In the genomic region with DNA sequence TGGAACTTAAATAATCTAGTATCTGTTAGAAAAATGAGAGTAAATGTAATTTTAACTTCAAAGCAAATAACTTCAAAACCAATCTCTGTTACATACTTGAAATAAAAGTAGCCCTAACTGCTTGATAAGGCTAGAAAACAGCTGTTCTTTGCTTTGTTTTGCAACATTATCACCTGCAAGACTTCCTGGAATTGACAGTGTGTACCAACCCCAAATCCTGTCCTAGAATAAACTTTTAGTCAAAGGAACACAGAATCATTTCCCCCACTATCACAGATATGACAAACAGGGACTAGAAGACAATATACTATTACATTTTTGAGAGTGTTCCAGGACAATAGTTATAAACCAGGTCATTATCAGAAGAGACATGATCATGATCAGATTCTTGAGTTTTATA, we compare ENCODE assay signal across 20 cellular contexts.
DNase-seq lines count a peak whose midpoint lies in the region; TF ChIP-seq lines count a peak whose summit lies in the region.
"Had no signal": no experiment of that assay in that cellular context is flagged by ENCODE, and none has a peak within 500 bp of the region (broad histone marks: within the 10 kb centered on the region; RNA-seq: fewer than 3 reads in every experiment).

No MANE protein-coding gene starts in this region.

- no peak overlapping the region for H3K4me3 Mint-ChIP-seq in activated naive CD4-positive, alpha-beta T cell treated with anti-CD3 and anti-CD28 coated beads, Interleukin-2, amount 10 ng/mL, durations not matched to agents 7 days and 5 days
- H3K4me3 Mint-ChIP-seq: GM23338; stimulated activated naive B cell treated with anti-CD40 and anti-IgM and Interleukin-4, amounts not matched to agents 10 μg/mL and 1 μg/mL and 100 μg/mL, for 72 hours had no signal

- H3K4me1 ChIP-seq in neutrophil (ENCODE audit: control insufficient read depth in 1 of 2, insufficient read depth in 1 of 2, low read depth in 1 of 2, low read length in 1 of 2) (peaks cover 5 to 12% of the 10 kb centered on the region in 2 experiments), suprapubic skin (no peaks in the 10 kb centered on the region)

- TF ChIP-seq POLR2A in suprapubic skin (IDR thresholded peaks at IDR 0.05): no peak

- peaks cover 44% of the 10 kb centered on the region for H3K36me3 ChIP-seq in neutrophil
- H3K36me3 ChIP-seq in suprapubic skin: no peaks in the 10 kb centered on the region
- H3K36me3 ChIP-seq: brain microvascular endothelial cell, MG63 had no signal

- peaks cover 29% of the 10 kb centered on the region for H3K4me1 Mint-ChIP-seq in activated naive CD4-positive, alpha-beta T cell treated with anti-CD3 and anti-CD28 coated beads, Interleukin-2, amount 10 ng/mL, durations not matched to agents 7 days and 5 days
- H3K4me1 Mint-ChIP-seq: GM23338 had no signal

- peak overlapping the region; percentile 31 for H3K27ac Mint-ChIP-seq in activated naive CD4-positive, alpha-beta T cell treated with anti-CD3 and anti-CD28 coated beads, Interleukin-2, amount 10 ng/mL, durations not matched to agents 7 days and 5 days
- H3K27ac Mint-ChIP-seq: GM23338 had no signal

- no peaks in the 10 kb centered on the region for H3K27me3 ChIP-seq in neutrophil
- no peaks in the 10 kb centered on the region for H3K27me3 ChIP-seq in suprapubic skin
- H3K27me3 ChIP-seq: brain microvascular endothelial cell, hepatocyte, MG63 had no signal

- no peak for DNase-seq in activated naive CD4-positive, alpha-beta T cell treated with anti-CD3 and anti-CD28 coated beads, Interleukin-2, amount 10 ng/mL, durations not matched to agents 7 days and 5 days
- DNase-seq in activated naive CD4-positive, alpha-beta T cell treated with anti-CD3 and anti-CD28 coated beads, Interleukin-2, amount 50 U/mL, for 16 hours: no peak
- DNase-seq in Jurkat, Clone E6-1 (ENCODE audit: low read depth, low spot score): peak; percentile 57
- DNase-seq in fibroblast of pulmonary artery (ENCODE audit: low read depth) (peak; percentile 33), DMS79 (lab: John Stamatoyannopoulos, UW) (no peak), suprapubic skin (ENCODE audit: low spot score in 2 of 2) (no peak)
- DNase-seq in stimulated activated CD4-positive, alpha-beta T cell treated with anti-CD3 and anti-CD28 coated beads, Interleukin-4, amount 100 ng/mL, for 4 hours: no peak
- DNase-seq: activated CD8-positive, alpha-beta memory T cell treated with anti-CD3 and anti-CD28 coated beads, Interleukin-2, amount 50 U/mL, for 4 hours; brain microvascular endothelial cell; MG63; NCI-H1694; NCI-H748 treated with DMSO at 0.1 percent for 48 hours; SHP77; stimulated activated naive B cell treated with anti-CD40 and anti-IgM and Interleukin-4, amounts not matched to agents 10 μg/mL and 1 μg/mL and 100 μg/mL, for 72 hours; SW 1271 had no signal

- H3K27ac ChIP-seq in neutrophil: peak overlapping the region; percentile 39
- no peak overlapping the region for H3K27ac ChIP-seq in suprapubic skin
- H3K27ac ChIP-seq: brain microvascular endothelial cell, C4-2B, coronary artery, hepatocyte had no signal

- H3K9me3 ChIP-seq in neutrophil (no peaks in the 10 kb centered on the region), suprapubic skin (no peaks in the 10 kb centered on the region)
- H3K9me3 ChIP-seq: MG63 had no signal

- CTCF ChIA-PET in activated naive CD4-positive, alpha-beta T cell treated with anti-CD3 and anti-CD28 coated beads, Interleukin-2, amount 10 ng/mL, durations not matched to agents 7 days and 5 days (lab: Charles Lee): interaction anchor here (0.6 kb wide), 1 partner anchor 328 kb away, joined by 3 read pairs; no protein-coding TSS in a partner anchor

- no peaks in the 10 kb centered on the region for H3K9me3 Mint-ChIP-seq in activated naive CD4-positive, alpha-beta T cell treated with anti-CD3 and anti-CD28 coated beads, Interleukin-2, amount 10 ng/mL, durations not matched to agents 7 days and 5 days
- H3K9me3 Mint-ChIP-seq: GM23338 had no signal

- no peak overlapping the region for H3K4me3 ChIP-seq in Jurkat, Clone E6-1 (ENCODE audit: low read length)
- H3K4me3 ChIP-seq in fibroblast of pulmonary artery (replicated peaks; ENCODE audit: low read depth, low read length) (no peak overlapping the region), neutrophil (ENCODE audit: low read depth in 1 of 2, low read length in 1 of 2) (no peak overlapping the region), suprapubic skin (no peak overlapping the region)
- H3K4me3 ChIP-seq: coronary artery, GM23338, hepatocyte, MG63 had no signal

- peaks cover 79% of the 10 kb centered on the region for H3K36me3 Mint-ChIP-seq in activated naive CD4-positive, alpha-beta T cell treated with anti-CD3 and anti-CD28 coated beads, Interleukin-2, amount 10 ng/mL, durations not matched to agents 7 days and 5 days

- TF ChIP-seq EP300 in suprapubic skin (IDR thresholded peaks at IDR 0.05): no peak

- TF ChIP-seq CTCF in fibroblast of pulmonary artery (IDR thresholded peaks at IDR 0.05; ENCODE audit: low read length, missing control alignments) (no peak), neutrophil (IDR thresholded peaks at IDR 0.05) (no peak), suprapubic skin (IDR thresholded peaks at IDR 0.05) (no peak)

- no peaks in the 10 kb centered on the region for H3K27me3 Mint-ChIP-seq in activated naive CD4-positive, alpha-beta T cell treated with anti-CD3 and anti-CD28 coated beads, Interleukin-2, amount 10 ng/mL, durations not matched to agents 7 days and 5 days
- H3K27me3 Mint-ChIP-seq: stimulated activated naive B cell treated with anti-CD40 and anti-IgM and Interleukin-4, amounts not matched to agents 10 μg/mL and 1 μg/mL and 100 μg/mL, for 72 hours had no signal

Comparison
In these comparisons a context has a peak if more than half of its experiments do, and no peak if none do; other contexts are left out.
1. DNase-seq: peak in Jurkat, Clone E6-1 (single experiment) and fibroblast of pulmonary artery (single experiment); none in activated naive CD4-positive, alpha-beta T cell treated with anti-CD3 and anti-CD28 coated beads, Interleukin-2, amount 10 ng/mL, durations not matched to agents 7 days and 5 days (single experiment), activated naive CD4-positive, alpha-beta T cell treated with anti-CD3 and anti-CD28 coated beads, Interleukin-2, amount 50 U/mL, for 16 hours (single experiment), DMS79 (single experiment), stimulated activated CD4-positive, alpha-beta T cell treated with anti-CD3 and anti-CD28 coated beads, Interleukin-4, amount 100 ng/mL, for 4 hours (0 of 2) and suprapubic skin (0 of 2).